Comparison of ENCODE assay signal across 27 cellular contexts in genomic region chr3:135163701-135164100, GRCh38.
"Had no signal": no experiment of that assay in that cellular context is flagged by ENCODE, and none has a peak within 500 bp of the region (broad histone marks: within the 10 kb centered on the region; RNA-seq: fewer than 3 reads in every experiment).

No MANE protein-coding gene starts in this region.

- ATAC-seq: stimulated activated effector memory CD8-positive, alpha-beta T cell treated with anti-CD3 and anti-CD28 coated beads, Interleukin-12 subunit alpha, Interleukin-12 subunit beta, amount 100 ng/mL, for 72 hours; stimulated activated memory B cell treated with anti-CD40 and anti-IgM and Interleukin-4, amounts not matched to agents 10 μg/mL and 1 μg/mL and 100 μg/mL, for 72 hours; stimulated activated naive B cell treated with anti-CD40 and anti-IgM and Interleukin-4, amounts not matched to agents 10 μg/mL and 1 μg/mL and 100 μg/mL, for 72 hours; stimulated activated naive CD8-positive, alpha-beta T cell treated with anti-CD3 and anti-CD28 coated beads, Interleukin-15, amount 100 ng/mL, for 72 hours; stimulated activated naive CD8-positive, alpha-beta T cell treated with anti-CD3 and anti-CD28 coated beads, Interleukin-15, Interleukin-2, amounts not matched to agents 100 U/mL and 50 U/mL, for 24 hours; upper lobe of right lung had no signal

- H3K4me1 ChIP-seq: stomach, suprapubic skin, testis, thyroid gland, tibial artery, tibial nerve, transverse colon, upper lobe of left lung, upper lobe of right lung, uterus, vagina had no signal

- DNase-seq: stimulated activated CD4-positive, alpha-beta T cell treated with anti-CD3 and anti-CD28 coated beads, Interleukin-2, amount 100 ng/mL, for 48 hours; stimulated activated CD4-positive, alpha-beta T cell treated with anti-CD3 and anti-CD28 coated beads, Interleukin-4, amount 100 ng/mL, for 1 hour; stimulated activated CD4-positive, alpha-beta T cell treated with anti-CD3 and anti-CD28 coated beads, Interleukin-4, amount 100 ng/mL, for 24 hours; stimulated activated CD4-positive, alpha-beta T cell treated with anti-CD3 and anti-CD28 coated beads, Interleukin-4, amount 100 ng/mL, for 4 hours; stimulated activated CD8-positive, alpha-beta memory T cell treated with anti-CD3 and anti-CD28 coated beads, Interleukin-4, amount 100 ng/mL, for 48 hours; stimulated activated naive B cell treated with anti-CD40 and anti-IgM and Interleukin-4, amounts not matched to agents 10 μg/mL and 1 μg/mL and 100 μg/mL, for 72 hours; stimulated activated naive CD4-positive, alpha-beta T cell; stimulated activated naive CD4-positive, alpha-beta T cell treated with Interleukin-2 at 50 U/mL for 16 hours; stimulated activated naive CD8-positive, alpha-beta T cell treated with anti-CD3 and anti-CD28 coated beads, Interleukin-15, amount 100 ng/mL, for 72 hours; stimulated activated naive CD8-positive, alpha-beta T cell treated with anti-CD3 and anti-CD28 coated beads, Interleukin-15, Interleukin-2, amounts not matched to agents 100 U/mL and 50 U/mL, for 24 hours; stomach; substantia nigra; testis; thyroid gland; tibial artery; transverse colon; trophoblast cell; upper lobe of left lung; upper lobe of right lung; uterus had no signal

- H3K36me3 ChIP-seq: stomach, thoracic aorta, thyroid gland, tibial artery, tibial nerve, transverse colon, upper lobe of left lung, upper lobe of right lung, uterus, vagina had no signal

- FAIRE-seq: urothelium cell line had no signal

- H3K9me3 ChIP-seq: stomach, suprapubic skin, testis, thoracic aorta, thyroid gland, tibial artery, tibial nerve, transverse colon, upper lobe of left lung, upper lobe of right lung, uterus, vagina had no signal

- H3K4me3 ChIP-seq: stomach, suprapubic skin, testis, thoracic aorta, thyroid gland, tibial artery, tibial nerve, transverse colon, upper lobe of left lung, upper lobe of right lung, uterus, vagina had no signal

- H3K27me3 ChIP-seq: stomach, suprapubic skin, testis, thyroid gland, tibial artery, tibial nerve, transverse colon, upper lobe of left lung, upper lobe of right lung, uterus, vagina had no signal

- H3K27ac ChIP-seq: stomach, suprapubic skin, testis, thoracic aorta, thyroid gland, tibial artery, tibial nerve, transverse colon, upper lobe of left lung, upper lobe of right lung, uterus, vagina had no signal
